In genomic region chr3:184129012-184129411, GRCh38 we compare ENCODE assay signal across 8 cellular contexts. TPM values are rescaled to one million over a fixed set of nuclear protein-coding genes. Genes with fewer than 3 reads are reported as not detected.
DNase-seq lines count a peak whose midpoint lies in the region; ATAC-seq and TF ChIP-seq lines count a peak whose summit lies in the region.

No MANE protein-coding gene starts in this region.

- no peak overlapping the region for H4K8ac ChIP-seq in H9 (replicated peaks; ENCODE audit: insufficient read length, low read depth, low read length)

- H3K27me3 Mint-ChIP-seq in CD8-positive, alpha-beta T cell (ENCODE audit: low read depth), result no peaks in the 10 kb centered on the region
- H3K27me3 Mint-ChIP-seq in H9 (ENCODE audit: low read depth), result no peaks in the 10 kb centered on the region; the same call in 1 of the 2 replicates
- no peaks in the 10 kb centered on the region for H3K27me3 Mint-ChIP-seq in stimulated activated memory B cell treated with anti-CD40 and anti-IgM and Interleukin-4, amounts not matched to agents 10 μg/mL and 1 μg/mL and 100 μg/mL, for 72 hours

- H2AFZ ChIP-seq in H9 (ENCODE audit: low read length), result peak overlapping the region; percentile 96

- intact Hi-C loops in CD8-positive, alpha-beta T cell (cut with DNase I, micrococcal nuclease), result no loop called here

- no peak overlapping the region for H3K18ac ChIP-seq in H9 (ENCODE audit: insufficient read length, low read depth, low read length)

- no peaks in the 10 kb centered on the region for H3K36me3 ChIP-seq in CD8-positive, alpha-beta T cell (ENCODE audit: insufficient read depth, low read length)

- no peak overlapping the region for H2BK120ac ChIP-seq in H9 (ENCODE audit: low read depth, low read length, poor library complexity, severe bottlenecking)

- no peak overlapping the region for H2AK5ac ChIP-seq in H9 (ENCODE audit: insufficient read length, low read length)

- no peak overlapping the region for H3K4me3 ChIP-seq in CD8-positive, alpha-beta T cell (ENCODE audit: low read depth, low read length)
- no peak overlapping the region for H3K4me3 ChIP-seq in foreskin fibroblast (ENCODE audit: low read depth in 1 of 2, low read length in 2 of 2)

- no peak overlapping the region for H3K4ac ChIP-seq in H9 (ENCODE audit: low read depth, low read length)

- POLR2A ChIA-PET in CD8-positive, alpha-beta T cell (lab: Charles Lee), result no interaction called here

- no peak overlapping the region for H3K27ac Mint-ChIP-seq in CD8-positive, alpha-beta T cell
- H3K27ac Mint-ChIP-seq in H9, result peak overlapping the region in 1 of 3 experiments; percentile 84; a peak in 2 of 7 replicates
- H3K27ac Mint-ChIP-seq in stimulated activated memory B cell treated with anti-CD40 and anti-IgM and Interleukin-4, amounts not matched to agents 10 μg/mL and 1 μg/mL and 100 μg/mL, for 72 hours, result no peak overlapping the region

- no peak overlapping the region for H2BK5ac ChIP-seq in H9 (ENCODE audit: insufficient read length, low read length)

- peaks cover 5% of the 10 kb centered on the region for H3K4me1 ChIP-seq in CD8-positive, alpha-beta T cell (ENCODE audit: insufficient read depth, low read length)
- no peaks in the 10 kb centered on the region; the same call in 1 of the 2 replicates for H3K4me1 ChIP-seq in H9 (ENCODE audit: insufficient read depth, low read length)

- no peak overlapping the region for H3K4me2 ChIP-seq in H9 (ENCODE audit: insufficient read depth, insufficient read length, low read length)

- no peak overlapping the region for H2BK20ac ChIP-seq in H9 (ENCODE audit: low read depth, low read length, poor library complexity, severe bottlenecking)

- H3T11ph ChIP-seq in H9 (ENCODE audit: low read length), result no peak overlapping the region

- no peak overlapping the region for H3K27ac ChIP-seq in CD8-positive, alpha-beta T cell (ENCODE audit: low read depth, low read length)
- H3K27ac ChIP-seq in H9 (ENCODE audit: insufficient read length, low read depth, low read length), result no peak overlapping the region

- peaks cover 7% of the 10 kb centered on the region for H3K4me1 Mint-ChIP-seq in CD8-positive, alpha-beta T cell (ENCODE audit: low read depth)
- H3K4me1 Mint-ChIP-seq in H9, result peaks cover 7 to 13% of the 10 kb centered on the region in 2 experiments
- peaks cover 5% of the 10 kb centered on the region for H3K4me1 Mint-ChIP-seq in stimulated activated memory B cell treated with anti-CD40 and anti-IgM and Interleukin-4, amounts not matched to agents 10 μg/mL and 1 μg/mL and 100 μg/mL, for 72 hours

- no peaks in the 10 kb centered on the region for H3K27me3 ChIP-seq in CD8-positive, alpha-beta T cell (ENCODE audit: insufficient read depth, low read length)
- H3K27me3 ChIP-seq in H9 (ENCODE audit: insufficient read depth, low read length), result no peaks in the 10 kb centered on the region

- H3K79me2 ChIP-seq in H9 (ENCODE audit: insufficient read depth, low read length), result no peaks in the 10 kb centered on the region

- no peak overlapping the region for H3K9ac ChIP-seq in H9 (ENCODE audit: extremely low read depth, insufficient read length, low read length)

- H3K23me2 ChIP-seq in H9 (ENCODE audit: insufficient read length, low read depth, low read length, poor library complexity, severe bottlenecking), result peaks cover under 1% of the 10 kb centered on the region

- WGBS in H9 (ENCODE audit: extremely low coverage, insufficient read length, low lambda C conversion rate), result no CpG with 5 or more reads among the region's 2 CpGs

- CTCF ChIA-PET in CD8-positive, alpha-beta T cell (lab: Charles Lee), result interaction anchor here (0.7 to 1.3 kb wide), 2 partner anchors 32 to 39 kb away, joined by 3 to 4 read pairs; no protein-coding TSS in a partner anchor

- H2BK15ac ChIP-seq in H9 (ENCODE audit: low read depth, low read length), result no peak overlapping the region

- no peak for DNase-seq in CD8-positive, alpha-beta T cell
- DNase-seq in H9 (peak; percentile 70), RPMI8226 (peak; percentile 40), foreskin fibroblast (peak; percentile 32 to 67), T-helper 9 cell (no peak), NCI-H1092 (lab: John Stamatoyannopoulos, UW) (no peak)

- no peaks in the 10 kb centered on the region for H3K36me3 Mint-ChIP-seq in CD8-positive, alpha-beta T cell
- H3K36me3 Mint-ChIP-seq in H9 (ENCODE audit: insufficient read depth in 1 of 3, low read depth in 3 of 3), result no peaks in the 10 kb centered on the region
- H3K36me3 Mint-ChIP-seq in stimulated activated memory B cell treated with anti-CD40 and anti-IgM and Interleukin-4, amounts not matched to agents 10 μg/mL and 1 μg/mL and 100 μg/mL, for 72 hours, result no peaks in the 10 kb centered on the region

- H3K23ac ChIP-seq in H9 (ENCODE audit: insufficient read length, low read depth, low read length), result no peak overlapping the region

- TF ChIP-seq CTCF in CD8-positive, alpha-beta T cell (IDR thresholded peaks at IDR 0.05), result peak; percentile 13
- TF ChIP-seq CTCF in H9 (conservative IDR thresholded peaks at IDR 0.05), result peak; percentile 75
- peak; percentile 53 for TF ChIP-seq CTCF in foreskin fibroblast (IDR thresholded peaks at IDR 0.05; ENCODE audit: low read depth, low read length)

- no peak overlapping the region for H3K56ac ChIP-seq in H9 (ENCODE audit: insufficient read length, low read depth, low read length)

- H4K91ac ChIP-seq in H9 (ENCODE audit: insufficient read length, low read depth, low read length), result no peak overlapping the region

- H2BK12ac ChIP-seq in H9 (ENCODE audit: insufficient read length, low read depth, low read length), result no peak overlapping the region

- no peak overlapping the region for H4K5ac ChIP-seq in H9 (ENCODE audit: insufficient read length, low read depth, low read length)

- no peak overlapping the region for H3K4me3 Mint-ChIP-seq in CD8-positive, alpha-beta T cell
- H3K4me3 Mint-ChIP-seq in H9, result no peak overlapping the region
- H3K4me3 Mint-ChIP-seq in stimulated activated memory B cell treated with anti-CD40 and anti-IgM and Interleukin-4, amounts not matched to agents 10 μg/mL and 1 μg/mL and 100 μg/mL, for 72 hours, result no peak overlapping the region

- H3K14ac ChIP-seq in H9 (ENCODE audit: insufficient read depth, low read length), result no peak overlapping the region

- no peaks in the 10 kb centered on the region for H4K20me1 ChIP-seq in H9 (ENCODE audit: control insufficient read depth, insufficient read depth, insufficient read length)

- H3K9me3 ChIP-seq in CD8-positive, alpha-beta T cell (ENCODE audit: low read length), result no peaks in the 10 kb centered on the region
- H3K9me3 ChIP-seq in H9 (ENCODE audit: control insufficient read depth, low read depth, low read length), result no peaks in the 10 kb centered on the region

- H3K79me1 ChIP-seq in H9 (ENCODE audit: insufficient read depth, low read depth, low read length, poor library complexity, severe bottlenecking), result no peaks in the 10 kb centered on the region

- H3K9me3 Mint-ChIP-seq in CD8-positive, alpha-beta T cell, result no peaks in the 10 kb centered on the region
- H3K9me3 Mint-ChIP-seq in H9, result no peaks in the 10 kb centered on the region
- H3K9me3 Mint-ChIP-seq in stimulated activated memory B cell treated with anti-CD40 and anti-IgM and Interleukin-4, amounts not matched to agents 10 μg/mL and 1 μg/mL and 100 μg/mL, for 72 hours, result no peaks in the 10 kb centered on the region

- no peak for ATAC-seq in CD8-positive, alpha-beta T cell
- no peak for ATAC-seq in stimulated activated memory B cell treated with anti-CD40 and anti-IgM and Interleukin-4, amounts not matched to agents 10 μg/mL and 1 μg/mL and 100 μg/mL, for 72 hours
- no peak for ATAC-seq in GM19467 (IDR thresholded peaks at IDR 0.05; ENCODE audit: unreplicated experiment)

RNA-seq across cellular contexts. Expression of gene EIF2B5, which starts 6.1 kb away (rescaled TPM):
- total RNA-seq in CD8-positive, alpha-beta T cell, result 10 to 100 TPM; 52.6 to 61.9 TPM
- total RNA-seq in H9 (2021), result 38.4 and 42.0 TPM in 2 replicates

RNA-seq across cellular contexts. Expression of gene DVL3, which starts 26.2 kb away (rescaled TPM):
- 10 to 100 TPM; 23.1 to 23.9 TPM for total RNA-seq in CD8-positive, alpha-beta T cell
- 64.7 and 69.7 TPM in 2 replicates for total RNA-seq in H9 (2021)

RNA-seq across cellular contexts. Expression of gene HTR3E, which starts 32.1 kb away (rescaled TPM):
- total RNA-seq in CD8-positive, alpha-beta T cell, result not detected
- not detected in 2 replicates for total RNA-seq in H9 (2021)

RNA-seq across cellular contexts. Expression of gene AP2M1, which starts 45.6 kb away (rescaled TPM):
- total RNA-seq in CD8-positive, alpha-beta T cell, result 100 to 1,000 TPM; 121 to 123 TPM
- 443 and 459 TPM in 2 replicates for total RNA-seq in H9 (2021)

RNA-seq across cellular contexts. Expression of gene ABCF3, which starts 57.0 kb away (rescaled TPM):
- 100 to 1,000 TPM; 192 to 193 TPM for total RNA-seq in CD8-positive, alpha-beta T cell
- total RNA-seq in H9 (2021), result 56.1 and 58.4 TPM in 2 replicates

Comparison
In these comparisons a context has a peak if more than half of its experiments do, and no peak if none do; other contexts are left out.
1. DNase-seq: peak in H9 (single experiment), RPMI8226 (single experiment) and foreskin fibroblast (2 of 2); none in CD8-positive, alpha-beta T cell (0 of 7), T-helper 9 cell (single experiment) and NCI-H1092 (single experiment).
2. CTCF ChIP-seq: peak in every context shown above with its lines; median percentile 75 in H9; 53 in foreskin fibroblast; 13 in CD8-positive, alpha-beta T cell.